1 cellular context compared by ENCODE assay signal in genomic region chr5:177516601-177517568, GRCh38.
A peak's percentile ranks its signal among the peaks of the same experiment; 100 is the strongest.
TF ChIP-seq lines count a peak whose summit lies in the region.

TSS of gene DDX41 (minus strand) at chr5:177516961. CDS start at chr5:177516945, 16 bp downstream.

TF ChIP-seq in H1, 55 proteins besides CTCF, POLR2A, EP300 and RAD21:
- TF ChIP-seq JUN (IDR thresholded peaks at IDR 0.05; ENCODE audit: low read depth, low read length): no peak
- TF ChIP-seq MAX (IDR thresholded peaks at IDR 0.05): no peak; the same call in 1 of the 2 replicates
- TF ChIP-seq RXRA (IDR thresholded peaks at IDR 0.05; ENCODE audit: insufficient read depth, low read depth, low read length): no peak
- TF ChIP-seq NANOG (IDR thresholded peaks at IDR 0.05; ENCODE audit: insufficient read depth, low read depth, low read length, poor library complexity, severe bottlenecking): no peak
- TF ChIP-seq ATF3 (IDR thresholded peaks at IDR 0.05; ENCODE audit: insufficient read depth, low read depth, low read length): no peak
- no peak for TF ChIP-seq ZNF274 (IDR thresholded peaks at IDR 0.05; ENCODE audit: borderline replicate concordance, extremely low read depth, low read length)
- no peak for TF ChIP-seq TCF12 (IDR thresholded peaks at IDR 0.05; ENCODE audit: low read depth, low read length)
- no peak; the same call in none of the 2 replicates for TF ChIP-seq E2F6 (IDR thresholded peaks at IDR 0.05)
- no peak for TF ChIP-seq ATF2 (IDR thresholded peaks at IDR 0.05; ENCODE audit: low read length)
- TF ChIP-seq CBX8 (IDR thresholded peaks at IDR 0.05; ENCODE audit: borderline replicate concordance, low read depth, low read length): no peak
- no peak for TF ChIP-seq BRCA1 (IDR thresholded peaks at IDR 0.05; ENCODE audit: low read depth, low read length)
- TF ChIP-seq SIX5 (IDR thresholded peaks at IDR 0.05; ENCODE audit: low read depth, low read length): no peak
- peak; percentile 89 for TF ChIP-seq PHF8 (conservative IDR thresholded peaks at IDR 0.05; ENCODE audit: low read depth, low read length)
- no peak for TF ChIP-seq POU5F1 (IDR thresholded peaks at IDR 0.05; ENCODE audit: low read depth, low read length)
- 0 out of 2 replicates have a peak, but pooled peaks have one; percentile 30 for TF ChIP-seq JUND (IDR thresholded peaks at IDR 0.05; ENCODE audit: low read length)
- 0 out of 2 replicates have a peak, but pooled peaks have one; percentile 43 for TF ChIP-seq GTF2F1 (IDR thresholded peaks at IDR 0.05; ENCODE audit: borderline replicate concordance, low read depth, low read length)
- no peak for TF ChIP-seq CHD2 (IDR thresholded peaks at IDR 0.05; ENCODE audit: low read length)
- TF ChIP-seq BCL11A (IDR thresholded peaks at IDR 0.05; ENCODE audit: low read depth in 2 of 2, low read length in 2 of 2): no peak
- TF ChIP-seq CEBPB (IDR thresholded peaks at IDR 0.05; ENCODE audit: low read depth, low read length): peak; percentile 24; the same call in 1 of the 2 replicates
- TF ChIP-seq RFX5 (IDR thresholded peaks at IDR 0.05; ENCODE audit: borderline replicate concordance, low read depth, low read length): peak; percentile 64; the same call in 1 of the 2 replicates
- TF ChIP-seq SP2 (IDR thresholded peaks at IDR 0.05; ENCODE audit: low read length): no peak; the same call in 1 of the 2 replicates
- TF ChIP-seq SUZ12 (IDR thresholded peaks at IDR 0.05; ENCODE audit: low read length): no peak
- TF ChIP-seq MAFK (IDR thresholded peaks at IDR 0.05; ENCODE audit: low read depth, low read length): no peak
- TF ChIP-seq RBBP5 (IDR thresholded peaks at IDR 0.05; ENCODE audit: borderline replicate concordance, low read depth, low read length): peak; percentile 54
- TF ChIP-seq SP1 (IDR thresholded peaks at IDR 0.05; ENCODE audit: low read depth, low read length): peak; percentile 40; the same call in 1 of the 2 replicates
- no peak for TF ChIP-seq EZH2 (IDR thresholded peaks at IDR 0.05; ENCODE audit: low read depth, low read length, severe bottlenecking)
- TF ChIP-seq CHD1 (IDR thresholded peaks at IDR 0.05; ENCODE audit: low read depth, low read length): no peak
- no peak for TF ChIP-seq USF2 (IDR thresholded peaks at IDR 0.05; ENCODE audit: low read length)
- TF ChIP-seq CBX5 (IDR thresholded peaks at IDR 0.05; ENCODE audit: low read depth, low read length): no peak
- TF ChIP-seq SP4 (IDR thresholded peaks at IDR 0.05; ENCODE audit: low read length): peak; percentile 56; the same call in 1 of the 2 replicates
- TF ChIP-seq NRF1 (IDR thresholded peaks at IDR 0.05; ENCODE audit: low read depth, low read length): peak; percentile 76
- peak in 1 of 2 experiments; percentile 87; a peak in 2 of 4 replicates for TF ChIP-seq HDAC2 (IDR thresholded peaks at IDR 0.05; ENCODE audit: borderline replicate concordance in 1 of 2, low read depth in 2 of 2, low read length in 2 of 2)
- TF ChIP-seq YY1 (IDR thresholded peaks at IDR 0.05; ENCODE audit: low read depth, low read length): 0 out of 2 replicates have a peak, but pooled peaks have one; percentile 57
- peak; percentile 81 for TF ChIP-seq CREB1 (IDR thresholded peaks at IDR 0.05)
- TF ChIP-seq HDAC6 (IDR thresholded peaks at IDR 0.05; ENCODE audit: low read depth, low read length): no peak
- peak; percentile 71 for TF ChIP-seq ASH2L (IDR thresholded peaks at IDR 0.05; ENCODE audit: low read length)
- no peak for TF ChIP-seq SRF (IDR thresholded peaks at IDR 0.05; ENCODE audit: low read depth, low read length)
- TF ChIP-seq GABPA (IDR thresholded peaks at IDR 0.05; ENCODE audit: borderline replicate concordance, insufficient read depth, low read length): no peak
- TF ChIP-seq TAF7 (optimal IDR thresholded peaks at IDR 0.05; ENCODE audit: borderline replicate concordance, low read depth, low read length): peak; percentile 76
- no peak for TF ChIP-seq FOSL1 (IDR thresholded peaks at IDR 0.05; ENCODE audit: insufficient read depth, low read depth, low read length)
- no peak for TF ChIP-seq CTBP2 (IDR thresholded peaks at IDR 0.05; ENCODE audit: borderline replicate concordance, insufficient read depth, insufficient read length, low read length)
- TF ChIP-seq TAF1 (IDR thresholded peaks at IDR 0.05; ENCODE audit: low read depth, low read length): peak; percentile 84
- TF ChIP-seq CHD7 (IDR thresholded peaks at IDR 0.05; ENCODE audit: insufficient replicate concordance, low read length): no peak
- peak; percentile 84; the same call in 1 of the 2 replicates for TF ChIP-seq TBP (IDR thresholded peaks at IDR 0.05; ENCODE audit: low read depth, low read length)
- no peak for TF ChIP-seq SAP30 (IDR thresholded peaks at IDR 0.05; ENCODE audit: insufficient read depth, insufficient replicate concordance, low read length)
- 0 out of 2 replicates have a peak, but pooled peaks have one; percentile 6 for TF ChIP-seq TEAD4 (IDR thresholded peaks at IDR 0.05; ENCODE audit: low read depth, low read length)
- peak; percentile 62 for TF ChIP-seq POLR2AphosphoS5 (IDR thresholded peaks at IDR 0.05; ENCODE audit: low read depth, low read length)
- no peak; the same call in none of the 2 replicates for TF ChIP-seq BACH1 (IDR thresholded peaks at IDR 0.05; ENCODE audit: low read length)
- no peak for TF ChIP-seq EGR1 (IDR thresholded peaks at IDR 0.05; ENCODE audit: borderline replicate concordance, low read depth, low read length)
- 0 out of 2 replicates have a peak, but pooled peaks have one; percentile 32 for TF ChIP-seq KDM5A (IDR thresholded peaks at IDR 0.05; ENCODE audit: low read length)
- TF ChIP-seq SIN3A (conservative IDR thresholded peaks at IDR 0.05 in 1 of 2, IDR thresholded peaks at IDR 0.05 in 1 of 2; ENCODE audit: low read depth in 1 of 2, low read length in 2 of 2): peak; percentile 95 to 99
- TF ChIP-seq KDM4A (IDR thresholded peaks at IDR 0.05; ENCODE audit: low read depth, low read length, severe bottlenecking): peak; percentile 94
- no peak for TF ChIP-seq RNF2 (IDR thresholded peaks at IDR 0.05; ENCODE audit: borderline replicate concordance, low read depth, low read length, missing control alignments, poor library complexity, severe bottlenecking)
- no peak for TF ChIP-seq KDM1A (IDR thresholded peaks at IDR 0.05; ENCODE audit: borderline replicate concordance, low read length)
- TF ChIP-seq SIRT6 (IDR thresholded peaks at IDR 0.05; ENCODE audit: low read length): no peak
TF ChIP-seq in H1: peak in this region for 21.
